8 cellular contexts compared by ENCODE assay signal in genomic region chr6:111874030-111874425, GRCh38. TPM values are rescaled to one million over a fixed set of nuclear protein-coding genes. Genes with fewer than 3 reads are reported as not detected.
DNase-seq lines count a peak whose midpoint lies in the region.

No MANE protein-coding gene starts in this region.

- no peaks in the 10 kb centered on the region for H3K9me3 ChIP-seq in ES-I3 (ENCODE audit: control insufficient read depth, insufficient read depth, low read length)
- no peaks in the 10 kb centered on the region for H3K9me3 ChIP-seq in iPS-18c (ENCODE audit: control insufficient read depth, insufficient read depth, low read length)

- peak overlapping the region; percentile 75 for H3K4me3 ChIP-seq in iPS-18c (ENCODE audit: insufficient read depth, low read depth, low read length)

- H3K4me3 Mint-ChIP-seq in activated naive CD4-positive, alpha-beta T cell treated with anti-CD3 and anti-CD28 coated beads for 36 hours = peak overlapping the region; percentile 96

- H3K4me1 Mint-ChIP-seq in activated naive CD4-positive, alpha-beta T cell treated with anti-CD3 and anti-CD28 coated beads for 36 hours (ENCODE audit: low read depth) = peaks cover 27% of the 10 kb centered on the region

- peaks cover 21% of the 10 kb centered on the region for H3K36me3 Mint-ChIP-seq in activated naive CD4-positive, alpha-beta T cell treated with anti-CD3 and anti-CD28 coated beads for 36 hours (ENCODE audit: low read depth)

- peak; percentile 62 for DNase-seq in NCI-H774 (lab: John Stamatoyannopoulos, UW)
- peak; percentile 91 for DNase-seq in activated naive CD4-positive, alpha-beta T cell treated with anti-CD3 and anti-CD28 coated beads for 36 hours
- peak; percentile 51 to 72 for DNase-seq in stimulated activated CD4-positive, alpha-beta T cell treated with anti-CD3 and anti-CD28 coated beads, Interleukin-4, amount 100 ng/mL, for 4 hours
- DNase-seq in foreskin melanocyte = no peak
- no peak for DNase-seq in SK-N-DZ (ENCODE audit: low spot score)
- no peak for DNase-seq in NCI-H2029 treated with DMSO at 0.1 percent for 48 hours (lab: John Stamatoyannopoulos, UW)

- intact Hi-C loops in activated naive CD4-positive, alpha-beta T cell treated with anti-CD3 and anti-CD28 coated beads for 36 hours (cut with micrococcal nuclease) = loop anchor here (5.0 kb wide), 1 partner anchor 1057 kb away; the partner anchor contains the start of gene CDK19

- H3K4me1 ChIP-seq in ES-I3 (ENCODE audit: insufficient read depth, low read length) = peaks cover 16% of the 10 kb centered on the region; the same call in 1 of the 2 replicates

- CTCF ChIA-PET in activated naive CD4-positive, alpha-beta T cell treated with anti-CD3 and anti-CD28 coated beads for 36 hours (lab: Charles Lee) = interaction anchor here (0.8 to 1.7 kb wide), 9 partner anchors 68 to 163 kb away, joined by 3 to 14 read pairs (median 3); no protein-coding TSS in a partner anchor

- H3K9me3 Mint-ChIP-seq in activated naive CD4-positive, alpha-beta T cell treated with anti-CD3 and anti-CD28 coated beads for 36 hours = no peaks in the 10 kb centered on the region

- no peaks in the 10 kb centered on the region for H3K27me3 Mint-ChIP-seq in activated naive CD4-positive, alpha-beta T cell treated with anti-CD3 and anti-CD28 coated beads for 36 hours (ENCODE audit: low read depth)

- no peaks in the 10 kb centered on the region for H3K36me3 ChIP-seq in ES-I3 (ENCODE audit: insufficient read depth, low read length)

- peak overlapping the region; percentile 88 for H3K27ac Mint-ChIP-seq in activated naive CD4-positive, alpha-beta T cell treated with anti-CD3 and anti-CD28 coated beads for 36 hours

- H3K9ac ChIP-seq in ES-I3 (ENCODE audit: low read depth, low read length) = peak overlapping the region; percentile 69

RNA-seq across cellular contexts. Expression of gene FYN, which starts 0.8 kb away (rescaled TPM):
- 100 to 1,000 TPM; 236 to 244 TPM for total RNA-seq in activated naive CD4-positive, alpha-beta T cell treated with anti-CD3 and anti-CD28 coated beads for 36 hours
- 122 and 147 TPM in 2 replicates for polyA plus RNA-seq in SK-N-DZ (2014; cell fraction: cytosol; rRNA removed)
- 64.5 and 79.5 TPM in 2 replicates for polyA plus RNA-seq in SK-N-DZ (2014; cell fraction: nucleus; rRNA removed)

Comparison
In these comparisons a context has a peak if more than half of its experiments do, and no peak if none do; other contexts are left out.
1. DNase-seq: peak in NCI-H774 (single experiment), activated naive CD4-positive, alpha-beta T cell treated with anti-CD3 and anti-CD28 coated beads for 36 hours (single experiment) and stimulated activated CD4-positive, alpha-beta T cell treated with anti-CD3 and anti-CD28 coated beads, Interleukin-4, amount 100 ng/mL, for 4 hours (2 of 2); none in foreskin melanocyte (single experiment), SK-N-DZ (single experiment) and NCI-H2029 treated with DMSO at 0.1 percent for 48 hours (single experiment).